In genomic region chr6:144265390-144265789, GRCh38 we compare ENCODE assay signal across 8 cellular contexts. TPM values are rescaled to one million over a fixed set of nuclear protein-coding genes. Genes with fewer than 3 reads are reported as not detected.
DNase-seq lines count a peak whose midpoint lies in the region; ATAC-seq, FAIRE-seq and TF ChIP-seq lines count a peak whose summit lies in the region.

No MANE protein-coding gene starts in this region.

- WGBS in pancreas, 2 donors: 28 to 38% methylated on average over 5 of the region's 5 CpGs

- FAIRE-seq in pancreas (lab: Jason Lieb, UNC): no peak

- H3K9ac ChIP-seq in HUES6 (ENCODE audit: low read length): peak overlapping the region; percentile 41

- ATAC-seq in GM21381 (IDR thresholded peaks at IDR 0.05; ENCODE audit: unreplicated experiment) (peak; percentile 74), pancreas (peak; percentile 53 to 69 (median 65))

- H3K27ac ChIP-seq in HUES6 (ENCODE audit: low read depth, low read length) (peak overlapping the region; percentile 94; the same call in 1 of the 2 replicates), pancreas (peak overlapping the region; percentile 49 to 85 (median 66)), dorsolateral prefrontal cortex (peak overlapping the region in 6 of 59 donors; percentile 8 to 64 (median 49))

- intact Hi-C loops in pancreas (cut with DNase I) (no loop called here), dorsolateral prefrontal cortex (cut with DNase I) (no loop called here)

- H3K36me3 ChIP-seq in HUES6 (ENCODE audit: control insufficient read depth, insufficient read depth, low read length) (no peaks in the 10 kb centered on the region; the same call in 1 of the 2 replicates), pancreas (no peaks in the 10 kb centered on the region)

- TF ChIP-seq CTCF in choroid plexus epithelial cell (conservative IDR thresholded peaks at IDR 0.05; ENCODE audit: low read depth, low read length): no peak
- TF ChIP-seq CTCF in pancreas (IDR thresholded peaks at IDR 0.05): no peak
- no peak for TF ChIP-seq CTCF in dorsolateral prefrontal cortex (IDR thresholded peaks at IDR 0.05 in 54 of 56, conservative IDR thresholded peaks at IDR 0.05 in 2 of 56; ENCODE audit: low read depth in 1 of 56, partially characterized antibody in 56 of 56)

- peaks cover 13% of the 10 kb centered on the region for H3K9me3 ChIP-seq in HUES6 (ENCODE audit: control insufficient read depth, insufficient read depth, low read depth, low read length)
- no peaks in the 10 kb centered on the region for H3K9me3 ChIP-seq in pancreas

- peak overlapping the region; percentile 30; the same call in 1 of the 2 replicates for H3K4me3 ChIP-seq in HUES6 (ENCODE audit: low read depth, low read length)
- H3K4me3 ChIP-seq in choroid plexus epithelial cell (ENCODE audit: low read depth, low read length): no peak overlapping the region
- no peak overlapping the region for H3K4me3 ChIP-seq in pancreas
- no peak overlapping the region for H3K4me3 ChIP-seq in dorsolateral prefrontal cortex

- H3K4me1 ChIP-seq in HUES6 (ENCODE audit: control insufficient read depth, insufficient read depth, low read length) (peaks cover 35% of the 10 kb centered on the region), pancreas (peaks cover 14 to 27% (median 27%) of the 10 kb centered on the region in 3 donors)

- peak; percentile 82 for DNase-seq in choroid plexus epithelial cell (ENCODE audit: low read depth)
- DNase-seq in pancreas: peak in 2 of 6 donors; percentile 29 to 33
- no peak for DNase-seq in dorsolateral prefrontal cortex
- DNase-seq in NCI-H446 (lab: John Stamatoyannopoulos, UW): no peak
- no peak for DNase-seq in activated effector memory CD4-positive, alpha-beta T cell treated with anti-CD3 and anti-CD28 coated beads, Interleukin-2, amount 50 U/mL, for 16 hours
- DNase-seq in DMS114 treated with DMSO at 0.1 percent for 48 hours (lab: John Stamatoyannopoulos, UW; ENCODE audit: unreplicated experiment): no peak

- no peaks in the 10 kb centered on the region for H3K27me3 ChIP-seq in HUES6 (ENCODE audit: control insufficient read depth, insufficient read depth, low read length)
- no peaks in the 10 kb centered on the region for H3K27me3 ChIP-seq in pancreas
- no peaks in the 10 kb centered on the region for H3K27me3 ChIP-seq in dorsolateral prefrontal cortex

RNA-seq across cellular contexts. Expression of gene UTRN, which starts 19.7 kb away (rescaled TPM):
- 100 to 1,000 TPM in 1 of 6 donors, 10 to 100 TPM in 5; 80.6 to 116 (median 84.8) TPM for total RNA-seq in pancreas
- 10 to 100 TPM in 1 of 2 donors, 1 to 10 TPM in 1; 10.0 to 19.3 TPM for polyA plus RNA-seq in pancreas
- total RNA-seq in dorsolateral prefrontal cortex: 100 to 1,000 TPM in 3 of 120 experiments, 10 to 100 TPM in 117; 44.5 to 111 (median 70.5) TPM
